Comparison of ENCODE assay signal across 15 cellular contexts in the genomic region with DNA sequence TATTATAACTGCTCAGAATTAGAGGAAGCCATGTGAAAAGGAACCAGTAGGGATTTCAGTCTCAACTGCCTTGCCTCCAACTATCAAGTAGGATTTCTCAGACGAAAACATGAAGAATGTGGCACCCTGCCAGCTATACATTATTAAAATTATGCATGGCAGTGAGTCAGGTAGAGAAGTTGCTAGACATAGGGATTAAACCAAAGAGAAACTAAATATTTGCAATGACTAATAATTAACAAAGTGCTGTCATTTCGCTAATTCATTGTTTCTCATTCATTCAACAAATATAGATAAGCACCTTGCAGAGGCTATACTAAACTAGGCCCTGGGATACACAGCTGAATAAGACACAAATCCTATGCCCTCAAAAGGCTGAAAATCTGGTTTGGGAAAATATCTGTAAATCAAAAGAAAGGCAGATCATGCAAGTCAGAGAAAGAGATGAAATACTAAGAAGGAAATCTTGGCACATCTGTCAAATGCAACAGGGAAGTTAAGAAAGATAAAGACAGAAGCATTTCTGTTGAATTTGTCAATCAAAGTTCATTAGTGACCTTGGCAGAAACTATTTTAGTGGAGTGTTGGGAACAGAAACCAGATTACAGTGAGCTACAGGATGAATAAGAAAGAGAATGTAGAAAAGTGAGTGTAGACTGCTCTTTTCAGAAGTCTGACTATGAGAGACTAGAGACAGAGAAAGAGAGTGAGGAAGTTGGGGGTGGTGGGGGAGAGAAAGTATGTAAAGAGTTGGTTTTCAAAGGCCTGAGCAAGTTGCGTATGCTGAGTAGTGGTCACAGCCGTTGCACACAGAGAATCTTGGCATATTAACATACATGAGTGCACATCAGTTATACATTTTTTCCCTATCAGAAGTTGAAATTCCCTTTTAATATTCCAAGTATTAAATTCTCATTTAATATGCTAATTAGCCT. TPM values are rescaled to one million over a fixed set of nuclear protein-coding genes. Genes with fewer than 3 reads are reported as not detected.
A peak's percentile ranks its signal among the peaks of the same experiment; 100 is the strongest.
DNase-seq lines count a peak whose midpoint lies in the region; ATAC-seq and TF ChIP-seq lines count a peak whose summit lies in the region.
"Had no signal": no experiment of that assay in that cellular context is flagged by ENCODE, and none has a peak within 500 bp of the region (broad histone marks: within the 10 kb centered on the region; RNA-seq: fewer than 3 reads in every experiment).

No MANE protein-coding gene starts in this region.

- TF ChIP-seq CTCF in VCaP (conservative IDR thresholded peaks at IDR 0.05) (no peak), neutrophil (IDR thresholded peaks at IDR 0.05) (no peak)

- in situ Hi-C loops in GM23248 (cut with MboI), result no loop called here

- H3K4me1 ChIP-seq in neutrophil (ENCODE audit: control insufficient read depth in 1 of 2, insufficient read depth in 1 of 2, low read depth in 1 of 2, low read length in 1 of 2), result peaks cover 13 to 21% of the 10 kb centered on the region in 2 experiments
- H3K4me1 ChIP-seq in GM23248 (ENCODE audit: insufficient read depth), result no peaks in the 10 kb centered on the region

- no peaks in the 10 kb centered on the region for H3K9me2 ChIP-seq in GM23248 (ENCODE audit: insufficient read depth)

- H4K20me1 ChIP-seq in GM23248 (ENCODE audit: insufficient read depth), result no peaks in the 10 kb centered on the region

- H3K4me3 ChIP-seq in neutrophil (ENCODE audit: low read depth in 1 of 2, low read length in 1 of 2) (no peak overlapping the region), GM23248 (no peak overlapping the region)

- no peak overlapping the region for H2AFZ ChIP-seq in GM23248

- H3K79me2 ChIP-seq in GM23248 (ENCODE audit: insufficient read depth), result no peaks in the 10 kb centered on the region

- H3K27me3 ChIP-seq in neutrophil (no peaks in the 10 kb centered on the region), GM23248 (replicated peaks; ENCODE audit: insufficient read depth) (no peaks in the 10 kb centered on the region; the same call in 1 of the 2 replicates)

- 0 out of 2 replicates have a peak overlapping the region, but pooled peaks have one; percentile 13 for H3K27ac ChIP-seq in VCaP
- H3K27ac ChIP-seq in neutrophil, result peak overlapping the region; percentile 60
- H3K27ac ChIP-seq in GM23248, result no peak overlapping the region

- peak; percentile 54 for ATAC-seq in HG02885 (IDR thresholded peaks at IDR 0.05; ENCODE audit: poor library complexity, unreplicated experiment)

- H3K36me3 ChIP-seq in neutrophil (no peaks in the 10 kb centered on the region), GM23248 (ENCODE audit: low read depth) (no peaks in the 10 kb centered on the region)

- 61 to 64% methylated on average over 4 of the region's 4 CpGs for WGBS in GM23248 (ENCODE audit: low coverage in 1 of 2, low lambda C conversion rate in 2 of 2, missing lambda C conversion rate in 2 of 2), 2 experiments

- no peak overlapping the region for H3K4me2 ChIP-seq in GM23248 (ENCODE audit: unreplicated experiment)

- no peak overlapping the region for H3K9ac ChIP-seq in GM23248

- DNase-seq in ELR (ENCODE audit: low read depth), result peak; percentile 43
- no peak for DNase-seq in AG20443 (ENCODE audit: low spot score)
- DNase-seq in DMS153 treated with DMSO at 0.1 percent for 48 hours (lab: John Stamatoyannopoulos, UW; ENCODE audit: unreplicated experiment), result no peak
- DNase-seq in GM23248, result no peak
- DNase-seq: activated CD4-positive, alpha-beta memory T cell treated with anti-CD3 and anti-CD28 coated beads for 36 hours; CD4-positive, CD25-positive, alpha-beta regulatory T cell; midbrain; NCI-H1436; NCI-H2227 treated with DMSO at 0.1 percent for 48 hours; stimulated activated CD4-positive, alpha-beta T cell treated with anti-CD3 and anti-CD28 coated beads, Interleukin-4, amount 100 ng/mL, for 1 hour; stimulated activated CD8-positive, alpha-beta memory T cell treated with anti-CD3 and anti-CD28 coated beads, Interleukin-4, amount 100 ng/mL, for 48 hours; T1000 had no signal

- no peaks in the 10 kb centered on the region for H3K9me3 ChIP-seq in neutrophil
- H3K9me3 ChIP-seq in GM23248 (ENCODE audit: low read depth), result no peaks in the 10 kb centered on the region

- no peaks in the 10 kb centered on the region for H3F3A ChIP-seq in GM23248 (ENCODE audit: insufficient read depth)

RNA-seq across cellular contexts. Expression of a gene that starts 14.7 kb away (rescaled TPM):
- total RNA-seq in GM23248 (2014; rRNA removed; shearing (Covaris generic)), result 2.7 and 5.7 TPM in 2 replicates
- polyA plus RNA-seq in GM23248 (2016; fragmentation: Nextera tagmentation; extraction: Ambion mirVana), result 3.1 and 3.5 TPM in 2 replicates
